In genomic region chr10:30488319-30488718, GRCh38 we compare ENCODE assay signal across 13 cellular contexts. TPM values are rescaled to one million over a fixed set of nuclear protein-coding genes. Genes with fewer than 3 reads are reported as not detected.
DNase-seq lines count a peak whose midpoint lies in the region; ATAC-seq and TF ChIP-seq lines count a peak whose summit lies in the region.
"Had no signal": no experiment of that assay in that cellular context is flagged by ENCODE, and none has a peak within 500 bp of the region (broad histone marks: within the 10 kb centered on the region; RNA-seq: fewer than 3 reads in every experiment).

No MANE protein-coding gene starts in this region.

- H3K9me3 Mint-ChIP-seq in H9 = peaks cover 11 to 13% of the 10 kb centered on the region in 2 experiments
- H3K9me3 Mint-ChIP-seq: neural crest cell had no signal

- H3K79me1 ChIP-seq in H9 (ENCODE audit: insufficient read depth, low read depth, low read length, poor library complexity, severe bottlenecking) = no peaks in the 10 kb centered on the region

- no peak overlapping the region for H3T11ph ChIP-seq in H9 (ENCODE audit: low read length)

- no peak overlapping the region for H2AK5ac ChIP-seq in H9 (ENCODE audit: insufficient read length, low read length)

- no peak overlapping the region for H3K4ac ChIP-seq in H9 (ENCODE audit: low read depth, low read length)

- H2BK12ac ChIP-seq in H9 (ENCODE audit: insufficient read length, low read depth, low read length) = no peak overlapping the region

- H3K4me2 ChIP-seq in BLaER1 (peak overlapping the region; percentile 87), H9 (ENCODE audit: insufficient read depth, insufficient read length, low read length) (no peak overlapping the region)

- H4K8ac ChIP-seq in H9 (replicated peaks; ENCODE audit: insufficient read length, low read depth, low read length) = no peak overlapping the region

- ATAC-seq in HG02678 (IDR thresholded peaks at IDR 0.05; ENCODE audit: unreplicated experiment) (peak; percentile 42), HG03159 (IDR thresholded peaks at IDR 0.05; ENCODE audit: unreplicated experiment) (no peak)

- H3K36me3 ChIP-seq in BLaER1 = no peaks in the 10 kb centered on the region
- no peaks in the 10 kb centered on the region for H3K36me3 ChIP-seq in colonic mucosa
- H3K36me3 ChIP-seq: cardiac muscle cell, esophagus squamous epithelium had no signal

- H2BK15ac ChIP-seq in H9 (ENCODE audit: low read depth, low read length) = no peak overlapping the region

- no peak overlapping the region for H2AFZ ChIP-seq in H9 (ENCODE audit: low read length)

- H3K27me3 ChIP-seq in BLaER1 (no peaks in the 10 kb centered on the region), H9 (ENCODE audit: insufficient read depth, low read length) (no peaks in the 10 kb centered on the region), colonic mucosa (no peaks in the 10 kb centered on the region)
- H3K27me3 ChIP-seq: cardiac muscle cell, esophagus squamous epithelium had no signal

- WGBS in H9 (ENCODE audit: extremely low coverage, insufficient read length, low lambda C conversion rate) = no CpG with 5 or more reads among the region's 6 CpGs

- intact Hi-C loops in colonic mucosa (cut with DNase I) = no loop called here

- H3K23ac ChIP-seq in H9 (ENCODE audit: insufficient read length, low read depth, low read length) = no peak overlapping the region

- peak overlapping the region; percentile 79 for H3K27ac ChIP-seq in BLaER1
- no peak overlapping the region for H3K27ac ChIP-seq in H9 (ENCODE audit: insufficient read length, low read depth, low read length)
- no peak overlapping the region for H3K27ac ChIP-seq in colonic mucosa
- H3K27ac ChIP-seq: cardiac muscle cell had no signal

- peaks cover 12% of the 10 kb centered on the region in 2 experiments for H3K4me1 Mint-ChIP-seq in H9

- H3K27ac Mint-ChIP-seq in H9 = no peak overlapping the region

- H3K27me3 Mint-ChIP-seq in H9 (ENCODE audit: low read depth) = peaks cover 9% of the 10 kb centered on the region

- no peak overlapping the region for H2BK120ac ChIP-seq in H9 (ENCODE audit: low read depth, low read length, poor library complexity, severe bottlenecking)

- H3K4me1 ChIP-seq in BLaER1 (peaks cover 72% of the 10 kb centered on the region), H9 (ENCODE audit: insufficient read depth, low read length) (no peaks in the 10 kb centered on the region; the same call in 1 of the 2 replicates), colonic mucosa (no peaks in the 10 kb centered on the region)

- H3K36me3 Mint-ChIP-seq in H9 (ENCODE audit: insufficient read depth in 1 of 3, low read depth in 3 of 3) = peaks cover 2 to 6% (median 5%) of the 10 kb centered on the region in 3 experiments; a peak in 4 of 7 replicates

- H2BK20ac ChIP-seq in H9 (ENCODE audit: low read depth, low read length, poor library complexity, severe bottlenecking) = no peak overlapping the region

- no peak overlapping the region for H3K18ac ChIP-seq in H9 (ENCODE audit: insufficient read length, low read depth, low read length)

- no peaks in the 10 kb centered on the region for H3K79me2 ChIP-seq in H9 (ENCODE audit: insufficient read depth, low read length)

- H4K20me1 ChIP-seq in BLaER1 = no peaks in the 10 kb centered on the region
- no peaks in the 10 kb centered on the region for H4K20me1 ChIP-seq in H9 (ENCODE audit: control insufficient read depth, insufficient read depth, insufficient read length)

- no peaks in the 10 kb centered on the region for H3K23me2 ChIP-seq in H9 (ENCODE audit: insufficient read length, low read depth, low read length, poor library complexity, severe bottlenecking)

- peak overlapping the region; percentile 39; the same call in 1 of the 2 replicates for H3K4me3 ChIP-seq in BLaER1
- no peak overlapping the region for H3K4me3 ChIP-seq in colonic mucosa
- H3K4me3 ChIP-seq: cardiac muscle cell, esophagus squamous epithelium had no signal

- no peak overlapping the region for H3K56ac ChIP-seq in H9 (ENCODE audit: insufficient read length, low read depth, low read length)

- peak overlapping the region; percentile 72 for H3K9ac ChIP-seq in BLaER1
- no peak overlapping the region for H3K9ac ChIP-seq in H9 (ENCODE audit: extremely low read depth, insufficient read length, low read length)
- H3K9ac ChIP-seq in colonic mucosa (ENCODE audit: low read depth in 2 of 2, low read length in 2 of 2) = no peak overlapping the region

- H3K9me3 ChIP-seq in BLaER1 (peaks cover 14% of the 10 kb centered on the region), H9 (ENCODE audit: control insufficient read depth, low read depth, low read length) (no peaks in the 10 kb centered on the region), colonic mucosa (no peaks in the 10 kb centered on the region)
- H3K9me3 ChIP-seq: esophagus squamous epithelium had no signal

- H3K14ac ChIP-seq in H9 (ENCODE audit: insufficient read depth, low read length) = no peak overlapping the region

- TF ChIP-seq CTCF in H9 (conservative IDR thresholded peaks at IDR 0.05) (no peak), colonic mucosa (IDR thresholded peaks at IDR 0.05) (no peak)

- H4K91ac ChIP-seq in H9 (ENCODE audit: insufficient read length, low read depth, low read length) = no peak overlapping the region

- no peak overlapping the region for H2BK5ac ChIP-seq in H9 (ENCODE audit: insufficient read length, low read length)

- H3K4me3 Mint-ChIP-seq in H9 = no peak overlapping the region
- H3K4me3 Mint-ChIP-seq: neural crest cell had no signal

- H4K5ac ChIP-seq in H9 (ENCODE audit: insufficient read length, low read depth, low read length) = no peak overlapping the region

- DNase-seq in SIG-M5 treated with dmso at 0.1 percent for 504 hours (lab: John Stamatoyannopoulos, UW; ENCODE audit: unreplicated experiment) (peak; percentile 79), medulla oblongata (ENCODE audit: extremely low spot score) (peak; percentile 56), H9 (no peak), colonic mucosa (no peak), DMS153 (lab: John Stamatoyannopoulos, UW) (no peak)
- DNase-seq: activated CD4-positive, alpha-beta T cell treated with anti-CD3 and anti-CD28 coated beads, Interleukin-2, amount 50 U/mL, for 4 hours; esophagus squamous epithelium; SHP77 treated with DMSO at 0.1 percent for 48 hours had no signal

RNA-seq across cellular contexts. Expression of gene MAP3K8, which starts 54.3 kb away (rescaled TPM):
- total RNA-seq in H9 (2021) = 1.8 and 3.5 TPM in 2 replicates
- total RNA-seq in colonic mucosa = 10 to 100 TPM in 1 of 2 donors, 1 to 10 TPM in 1; 6.8 to 12.6 TPM

Comparison
In these comparisons a context has a peak if more than half of its experiments do, and no peak if none do; other contexts are left out.
1. DNase-seq: peak in SIG-M5 treated with dmso at 0.1 percent for 504 hours (single experiment) and medulla oblongata (single experiment); none in H9 (single experiment), colonic mucosa (single experiment) and DMS153 (single experiment).